17 cellular contexts compared by ENCODE assay signal in genomic region chr9:109206670-109207069, GRCh38. TPM values are rescaled to one million over a fixed set of nuclear protein-coding genes. Genes with fewer than 3 reads are reported as not detected.
DNase-seq lines count a peak whose midpoint lies in the region; ATAC-seq and TF ChIP-seq lines count a peak whose summit lies in the region.
"Had no signal": no experiment of that assay in that cellular context is flagged by ENCODE, and none has a peak within 500 bp of the region (broad histone marks: within the 10 kb centered on the region; RNA-seq: fewer than 3 reads in every experiment).

No MANE protein-coding gene starts in this region.

- no peaks in the 10 kb centered on the region for H3K36me3 Mint-ChIP-seq in activated CD4-positive, alpha-beta T cell treated with anti-CD3 and anti-CD28 coated beads for 36 hours (ENCODE audit: low read depth)
- peaks cover 0 to 2% (median 0%) of the 10 kb centered on the region in 3 experiments; a peak in 1 of 7 replicates for H3K36me3 Mint-ChIP-seq in H9 (ENCODE audit: insufficient read depth in 1 of 3, low read depth in 3 of 3)
- H3K36me3 Mint-ChIP-seq: CD8-positive, alpha-beta memory T cell had no signal

- no peaks in the 10 kb centered on the region for H3K4me1 Mint-ChIP-seq in activated CD4-positive, alpha-beta T cell treated with anti-CD3 and anti-CD28 coated beads for 36 hours
- peaks cover 9 to 12% of the 10 kb centered on the region in 2 experiments; a peak in 3 of 4 replicates for H3K4me1 Mint-ChIP-seq in H9
- H3K4me1 Mint-ChIP-seq: CD8-positive, alpha-beta memory T cell had no signal

- H4K20me1 ChIP-seq in H9 (ENCODE audit: control insufficient read depth, insufficient read depth, insufficient read length), result no peaks in the 10 kb centered on the region

- no peaks in the 10 kb centered on the region for H3K23me2 ChIP-seq in H9 (ENCODE audit: insufficient read length, low read depth, low read length, poor library complexity, severe bottlenecking)

- POLR2A ChIA-PET in activated CD4-positive, alpha-beta T cell treated with anti-CD3 and anti-CD28 coated beads for 36 hours (lab: Charles Lee), result no interaction called here

- no peak overlapping the region for H3K56ac ChIP-seq in H9 (ENCODE audit: insufficient read length, low read depth, low read length)

- no peak overlapping the region for H2BK5ac ChIP-seq in H9 (ENCODE audit: insufficient read length, low read length)

- no peak overlapping the region for H3K23ac ChIP-seq in H9 (ENCODE audit: insufficient read length, low read depth, low read length)

- H2BK120ac ChIP-seq in H9 (ENCODE audit: low read depth, low read length, poor library complexity, severe bottlenecking), result no peak overlapping the region

- H2BK20ac ChIP-seq in H9 (ENCODE audit: low read depth, low read length, poor library complexity, severe bottlenecking), result no peak overlapping the region

- peaks cover 9% of the 10 kb centered on the region for H3K27me3 Mint-ChIP-seq in activated CD4-positive, alpha-beta T cell treated with anti-CD3 and anti-CD28 coated beads for 36 hours
- H3K27me3 Mint-ChIP-seq in H9 (ENCODE audit: low read depth), result no peaks in the 10 kb centered on the region; the same call in 1 of the 2 replicates

- no peak overlapping the region for H4K8ac ChIP-seq in H9 (replicated peaks; ENCODE audit: insufficient read length, low read depth, low read length)

- H3K14ac ChIP-seq in H9 (ENCODE audit: insufficient read depth, low read length), result no peak overlapping the region

- TF ChIP-seq CTCF in H9 (conservative IDR thresholded peaks at IDR 0.05) (peak; percentile 63), WERI-Rb-1 (IDR thresholded peaks at IDR 0.05; ENCODE audit: low read depth, low read length) (peak; percentile 37; the same call in 1 of the 2 replicates)

- H3K9me3 ChIP-seq in H9 (ENCODE audit: control insufficient read depth, low read depth, low read length) (no peaks in the 10 kb centered on the region), WERI-Rb-1 (ENCODE audit: severe bottlenecking) (no peaks in the 10 kb centered on the region)
- H3K9me3 ChIP-seq: stomach had no signal

- H3K79me1 ChIP-seq in H9 (ENCODE audit: insufficient read depth, low read depth, low read length, poor library complexity, severe bottlenecking), result no peaks in the 10 kb centered on the region

- no peaks in the 10 kb centered on the region for H3K9me3 Mint-ChIP-seq in activated CD4-positive, alpha-beta T cell treated with anti-CD3 and anti-CD28 coated beads for 36 hours (ENCODE audit: low read depth)
- H3K9me3 Mint-ChIP-seq in H9, result peaks cover 2 to 3% of the 10 kb centered on the region in 2 experiments; a peak in 1 of 5 replicates
- H3K9me3 Mint-ChIP-seq: CD8-positive, alpha-beta memory T cell had no signal

- no peak overlapping the region for H4K5ac ChIP-seq in H9 (ENCODE audit: insufficient read length, low read depth, low read length)

- H3K27me3 ChIP-seq in H9 (ENCODE audit: insufficient read depth, low read length) (no peaks in the 10 kb centered on the region), WERI-Rb-1 (ENCODE audit: insufficient read depth, low read depth, severe bottlenecking) (no peaks in the 10 kb centered on the region)
- H3K27me3 ChIP-seq: stomach had no signal

- H3K36me3 ChIP-seq in WERI-Rb-1, result no peaks in the 10 kb centered on the region
- H3K36me3 ChIP-seq: stomach had no signal

- DNase-seq in activated CD4-positive, alpha-beta T cell treated with anti-CD3 and anti-CD28 coated beads for 36 hours, result peak; percentile 37
- DNase-seq in activated CD4-positive, alpha-beta T cell treated with anti-CD3 and anti-CD28 coated beads for 4 hours, result no peak
- peak; percentile 80 for DNase-seq in H9
- peak; percentile 36 for DNase-seq in WERI-Rb-1
- DNase-seq in kidney tubule cell (ENCODE audit: low spot score), result peak; percentile 9
- no peak for DNase-seq in effector CD4-positive, alpha-beta T cell
- no peak for DNase-seq in occipital lobe (lab: John Stamatoyannopoulos, UW)
- DNase-seq: activated CD4-positive, CD25-positive, alpha-beta regulatory T cell treated with anti-CD3 and anti-CD28 coated beads, Interleukin-2, amount 50 U/mL, for 72 hours; activated naive CD4-positive, alpha-beta T cell treated with Interleukin-2 at 50 U/mL for 16 hours; CD8-positive, alpha-beta memory T cell; NCI-H1694 treated with DMSO at 0.1 percent for 48 hours; NCI-H510A treated with DMSO at 0.1 percent for 48 hours; stomach had no signal

- CTCF ChIA-PET in activated CD4-positive, alpha-beta T cell treated with anti-CD3 and anti-CD28 coated beads for 36 hours (lab: Charles Lee), result interaction anchor here (1.1 to 1.3 kb wide), 3 partner anchors 9 to 263 kb away, joined by 3 read pairs; no protein-coding TSS in a partner anchor

- no peak overlapping the region for H2AK5ac ChIP-seq in H9 (ENCODE audit: insufficient read length, low read length)

- H3K27ac Mint-ChIP-seq in activated CD4-positive, alpha-beta T cell treated with anti-CD3 and anti-CD28 coated beads for 36 hours, result no peak overlapping the region
- H3K27ac Mint-ChIP-seq in H9, result no peak overlapping the region
- H3K27ac Mint-ChIP-seq: CD8-positive, alpha-beta memory T cell had no signal

- no peak for ATAC-seq in activated CD4-positive, alpha-beta T cell treated with anti-CD3 and anti-CD28 coated beads for 36 hours
- ATAC-seq in GM19397 (IDR thresholded peaks at IDR 0.05; ENCODE audit: unreplicated experiment), result no peak
- ATAC-seq: left lobe of liver, Panc1 had no signal

- no peak overlapping the region for H3K4me2 ChIP-seq in H9 (ENCODE audit: insufficient read depth, insufficient read length, low read length)

- H2BK15ac ChIP-seq in H9 (ENCODE audit: low read depth, low read length), result no peak overlapping the region

- no peaks in the 10 kb centered on the region for H3K4me1 ChIP-seq in H9 (ENCODE audit: insufficient read depth, low read length)
- H3K4me1 ChIP-seq: stomach had no signal

- intact Hi-C loops in activated CD4-positive, alpha-beta T cell treated with anti-CD3 and anti-CD28 coated beads for 36 hours (cut with DNase I, micrococcal nuclease), result no loop called here

- no peak overlapping the region for H3K4me3 ChIP-seq in WERI-Rb-1 (ENCODE audit: low read depth, low read length)
- H3K4me3 ChIP-seq: stomach had no signal

- no peak overlapping the region for H3K18ac ChIP-seq in H9 (ENCODE audit: insufficient read length, low read depth, low read length)

- H4K91ac ChIP-seq in H9 (ENCODE audit: insufficient read length, low read depth, low read length), result no peak overlapping the region

- H3K9ac ChIP-seq in H9 (ENCODE audit: extremely low read depth, insufficient read length, low read length), result no peak overlapping the region

- no peak overlapping the region for H2BK12ac ChIP-seq in H9 (ENCODE audit: insufficient read length, low read depth, low read length)

- H3K79me2 ChIP-seq in H9 (ENCODE audit: insufficient read depth, low read length), result no peaks in the 10 kb centered on the region

- H3K27ac ChIP-seq in H9 (ENCODE audit: insufficient read length, low read depth, low read length) (no peak overlapping the region), WERI-Rb-1 (no peak overlapping the region)
- H3K27ac ChIP-seq: stomach had no signal

- no peak overlapping the region for H2AFZ ChIP-seq in H9 (ENCODE audit: low read length)

- no CpG with 5 or more reads among the region's 2 CpGs for WGBS in H9 (ENCODE audit: extremely low coverage, insufficient read length, low lambda C conversion rate)

- H3T11ph ChIP-seq in H9 (ENCODE audit: low read length), result no peak overlapping the region

- H3K4me3 Mint-ChIP-seq in activated CD4-positive, alpha-beta T cell treated with anti-CD3 and anti-CD28 coated beads for 36 hours, result no peak overlapping the region
- no peak overlapping the region for H3K4me3 Mint-ChIP-seq in H9
- H3K4me3 Mint-ChIP-seq: CD8-positive, alpha-beta memory T cell had no signal

- H3K4ac ChIP-seq in H9 (ENCODE audit: low read depth, low read length), result no peak overlapping the region

RNA-seq across cellular contexts. Expression of gene FRRS1L, which starts 39.6 kb away (rescaled TPM):
- not detected for total RNA-seq in activated CD4-positive, alpha-beta T cell treated with anti-CD3 and anti-CD28 coated beads for 36 hours
- total RNA-seq in H9 (2021), result 3.3 and 3.5 TPM in 2 replicates
- total RNA-seq in occipital lobe, result 82.2 TPM
- total RNA-seq: CD8-positive, alpha-beta memory T cell; T-helper 1 cell treated with Interleukin-12 subunit alpha and Interleukin-12 subunit beta and Interleukin-4 antibody, amounts not matched to agents 30 ng/mL and 1 ng/mL, for 36 hours had no signal

Comparison
In these comparisons a context has a peak if more than half of its experiments do, and no peak if none do; other contexts are left out.
1. DNase-seq: peak in activated CD4-positive, alpha-beta T cell treated with anti-CD3 and anti-CD28 coated beads for 36 hours (single experiment), H9 (single experiment), WERI-Rb-1 (single experiment) and kidney tubule cell (single experiment); none in activated CD4-positive, alpha-beta T cell treated with anti-CD3 and anti-CD28 coated beads for 4 hours (0 of 2), effector CD4-positive, alpha-beta T cell (single experiment) and occipital lobe (single experiment).
2. RNA of gene FRRS1L, which starts 39.6 kb away (total RNA-seq): 82.2 TPM in occipital lobe (single experiment); 3.3 to 3.5 TPM in H9 and not detected in activated CD4-positive, alpha-beta T cell treated with anti-CD3 and anti-CD28 coated beads for 36 hours; every median in the first group is over 10 times any median in the second.